1 cellular context compared by ENCODE assay signal in the genomic region with DNA sequence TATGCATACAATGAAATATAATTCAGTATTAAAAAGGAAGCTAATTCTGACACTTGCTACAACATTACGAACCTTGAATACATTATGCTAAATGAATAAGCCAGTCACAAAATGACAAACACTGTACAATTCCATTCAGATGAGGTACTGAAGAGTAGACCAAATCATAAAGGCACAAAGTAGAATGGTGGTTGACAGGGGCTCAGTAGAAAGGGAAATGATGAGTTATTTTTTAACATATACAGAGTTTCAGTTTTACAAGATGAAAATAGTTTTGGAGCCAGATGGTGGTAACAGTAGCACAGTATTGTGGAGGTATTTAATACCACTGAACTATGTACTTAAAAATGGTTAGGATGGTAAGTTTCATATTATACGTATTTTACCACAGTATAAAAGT.
TF ChIP-seq lines count a peak whose summit lies in the region.

No MANE protein-coding gene starts in this region.

TF ChIP-seq in SK-N-SH treated with all-trans-retinoic acid at 6 μM for 48 hours, 23 proteins besides CTCF, POLR2A, EP300 and RAD21 (continued from another document):
- TF ChIP-seq, protein P1, sequence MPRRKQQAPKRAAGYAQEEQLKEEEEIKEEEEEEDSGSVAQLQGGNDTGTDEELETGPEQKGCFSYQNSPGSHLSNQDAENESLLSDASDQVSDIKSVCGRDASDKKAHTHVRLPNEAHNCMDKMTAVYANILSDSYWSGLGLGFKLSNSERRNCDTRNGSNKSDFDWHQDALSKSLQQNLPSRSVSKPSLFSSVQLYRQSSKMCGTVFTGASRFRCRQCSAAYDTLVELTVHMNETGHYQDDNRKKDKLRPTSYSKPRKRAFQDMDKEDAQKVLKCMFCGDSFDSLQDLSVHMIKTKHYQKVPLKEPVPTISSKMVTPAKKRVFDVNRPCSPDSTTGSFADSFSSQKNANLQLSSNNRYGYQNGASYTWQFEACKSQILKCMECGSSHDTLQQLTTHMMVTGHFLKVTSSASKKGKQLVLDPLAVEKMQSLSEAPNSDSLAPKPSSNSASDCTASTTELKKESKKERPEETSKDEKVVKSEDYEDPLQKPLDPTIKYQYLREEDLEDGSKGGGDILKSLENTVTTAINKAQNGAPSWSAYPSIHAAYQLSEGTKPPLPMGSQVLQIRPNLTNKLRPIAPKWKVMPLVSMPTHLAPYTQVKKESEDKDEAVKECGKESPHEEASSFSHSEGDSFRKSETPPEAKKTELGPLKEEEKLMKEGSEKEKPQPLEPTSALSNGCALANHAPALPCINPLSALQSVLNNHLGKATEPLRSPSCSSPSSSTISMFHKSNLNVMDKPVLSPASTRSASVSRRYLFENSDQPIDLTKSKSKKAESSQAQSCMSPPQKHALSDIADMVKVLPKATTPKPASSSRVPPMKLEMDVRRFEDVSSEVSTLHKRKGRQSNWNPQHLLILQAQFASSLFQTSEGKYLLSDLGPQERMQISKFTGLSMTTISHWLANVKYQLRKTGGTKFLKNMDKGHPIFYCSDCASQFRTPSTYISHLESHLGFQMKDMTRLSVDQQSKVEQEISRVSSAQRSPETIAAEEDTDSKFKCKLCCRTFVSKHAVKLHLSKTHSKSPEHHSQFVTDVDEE (CRISPR knock-in tag; IDR thresholded peaks at IDR 0.05), result no peak
- no peak for TF ChIP-seq ZFP3 (CRISPR knock-in tag; IDR thresholded peaks at IDR 0.05)
- TF ChIP-seq, protein P2, sequence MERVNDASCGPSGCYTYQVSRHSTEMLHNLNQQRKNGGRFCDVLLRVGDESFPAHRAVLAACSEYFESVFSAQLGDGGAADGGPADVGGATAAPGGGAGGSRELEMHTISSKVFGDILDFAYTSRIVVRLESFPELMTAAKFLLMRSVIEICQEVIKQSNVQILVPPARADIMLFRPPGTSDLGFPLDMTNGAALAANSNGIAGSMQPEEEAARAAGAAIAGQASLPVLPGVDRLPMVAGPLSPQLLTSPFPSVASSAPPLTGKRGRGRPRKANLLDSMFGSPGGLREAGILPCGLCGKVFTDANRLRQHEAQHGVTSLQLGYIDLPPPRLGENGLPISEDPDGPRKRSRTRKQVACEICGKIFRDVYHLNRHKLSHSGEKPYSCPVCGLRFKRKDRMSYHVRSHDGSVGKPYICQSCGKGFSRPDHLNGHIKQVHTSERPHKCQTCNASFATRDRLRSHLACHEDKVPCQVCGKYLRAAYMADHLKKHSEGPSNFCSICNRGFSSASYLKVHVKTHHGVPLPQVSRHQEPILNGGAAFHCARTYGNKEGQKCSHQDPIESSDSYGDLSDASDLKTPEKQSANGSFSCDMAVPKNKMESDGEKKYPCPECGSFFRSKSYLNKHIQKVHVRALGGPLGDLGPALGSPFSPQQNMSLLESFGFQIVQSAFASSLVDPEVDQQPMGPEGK (CRISPR knock-in tag; IDR thresholded peaks at IDR 0.05; ENCODE audit: borderline replicate concordance), result no peak
